In the genomic region with DNA sequence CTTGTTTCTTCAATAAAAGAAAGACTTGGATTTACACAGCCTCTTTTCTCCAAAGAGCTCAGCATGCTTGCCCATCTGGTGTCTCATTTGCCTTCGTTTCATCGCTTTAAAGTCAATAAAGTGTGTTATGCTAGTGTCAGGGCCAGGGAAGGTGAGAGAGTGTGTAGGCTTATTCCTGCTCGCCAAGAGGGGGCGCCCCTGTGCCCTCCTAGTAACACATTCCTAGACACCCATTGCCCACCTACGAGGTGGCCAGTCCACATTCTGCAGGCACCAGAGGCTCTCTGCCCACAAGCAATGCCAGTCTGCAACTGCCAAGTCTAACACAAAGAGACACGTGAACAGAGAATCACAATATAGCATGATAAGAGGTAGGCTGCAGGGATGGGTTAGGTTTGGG, we compare ENCODE assay signal across 12 cellular contexts. TPM values are rescaled to one million over a fixed set of nuclear protein-coding genes. Genes with fewer than 3 reads are reported as not detected.
A peak's percentile ranks its signal among the peaks of the same experiment; 100 is the strongest.
DNase-seq lines count a peak whose midpoint lies in the region; ATAC-seq and TF ChIP-seq lines count a peak whose summit lies in the region.
"Had no signal": no experiment of that assay in that cellular context is flagged by ENCODE, and none has a peak within 500 bp of the region (broad histone marks: within the 10 kb centered on the region; RNA-seq: fewer than 3 reads in every experiment).

No MANE protein-coding gene starts in this region.

- H3K4me3 ChIP-seq in epithelial cell of esophagus (ENCODE audit: low read length) (no peak overlapping the region), Peyer's patch (no peak overlapping the region)

- TF ChIP-seq CTCF in epithelial cell of esophagus (IDR thresholded peaks at IDR 0.05; ENCODE audit: insufficient read depth, low read depth, low read length, missing control alignments) (peak; percentile 42), Peyer's patch (IDR thresholded peaks at IDR 0.05) (no peak), natural killer cell (IDR thresholded peaks at IDR 0.05) (no peak)

- H3K36me3 Mint-ChIP-seq in natural killer cell: no peaks in the 10 kb centered on the region

- no peak overlapping the region for H3K4me3 Mint-ChIP-seq in natural killer cell
- H3K4me3 Mint-ChIP-seq: stimulated activated naive CD8-positive, alpha-beta T cell treated with anti-CD3 and anti-CD28 coated beads, Interleukin-15, Interleukin-2, amounts not matched to agents 100 ng/mL and 50 ng/mL, for 24 hours had no signal

- no peak overlapping the region for H3K27ac ChIP-seq in Peyer's patch

- H3K9me3 Mint-ChIP-seq in natural killer cell: no peaks in the 10 kb centered on the region
- H3K9me3 Mint-ChIP-seq: stimulated activated naive CD8-positive, alpha-beta T cell treated with anti-CD3 and anti-CD28 coated beads, Interleukin-15, Interleukin-2, amounts not matched to agents 100 ng/mL and 50 ng/mL, for 24 hours had no signal

- peaks cover 0 to 7% (median 0%) of the 10 kb centered on the region in 4 donors for H3K4me1 ChIP-seq in Peyer's patch

- no peaks in the 10 kb centered on the region for H3K9me3 ChIP-seq in Peyer's patch

- no peaks in the 10 kb centered on the region for H3K36me3 ChIP-seq in Peyer's patch

- no peaks in the 10 kb centered on the region for H3K27me3 ChIP-seq in Peyer's patch

- intact Hi-C loops in natural killer cell (cut with micrococcal nuclease): loop anchor here (2.0 kb wide), 1 partner anchor 1453 kb away; no protein-coding TSS in a partner anchor

- peaks cover 5 to 11% of the 10 kb centered on the region in 2 donors for H3K27me3 Mint-ChIP-seq in natural killer cell (ENCODE audit: low read depth in 2 of 2)

- no peaks in the 10 kb centered on the region for H3K4me1 Mint-ChIP-seq in natural killer cell

- no peak for TF ChIP-seq POLR2A in Peyer's patch (IDR thresholded peaks at IDR 0.05)

- DNase-seq in ACHN (peak; percentile 24), ELF-1 (ENCODE audit: low read depth, low spot score) (peak; percentile 45), NCI-H69 (lab: John Stamatoyannopoulos, UW) (peak; percentile 73), epithelial cell of esophagus (ENCODE audit: low read depth) (no peak), Peyer's patch (no peak), natural killer cell (no peak), A172 (ENCODE audit: low spot score) (no peak), NCI-H187 (lab: John Stamatoyannopoulos, UW) (no peak)
- DNase-seq: activated T-cell treated with anti-CD3 and anti-CD28 coated beads, Interleukin-2, amount 50 U/mL, for 1 hour; DMS79 treated with DMSO at 0.1 percent for 48 hours had no signal

- H3K27ac Mint-ChIP-seq in natural killer cell: no peak overlapping the region
- H3K27ac Mint-ChIP-seq: stimulated activated naive CD8-positive, alpha-beta T cell treated with anti-CD3 and anti-CD28 coated beads, Interleukin-15, Interleukin-2, amounts not matched to agents 100 ng/mL and 50 ng/mL, for 24 hours had no signal

- no peak for ATAC-seq in natural killer cell

- in situ Hi-C loops in ACHN (cut with HindIII; ENCODE audit: low pct_ligation_motif_present, low pct_unique_long_range_greater_than_20kb, low sequenced_read_pairs): loop anchor here (25.0 kb wide), 1 partner anchor 718 kb away; no protein-coding TSS in a partner anchor

RNA-seq across cellular contexts. Expression of a gene that starts 39.4 kb away (rescaled TPM):
- total RNA-seq in Peyer's patch: not detected
- total RNA-seq in natural killer cell: not detected
- total RNA-seq in A172 (2014; rRNA removed; shearing (Covaris generic)): not detected in 2 replicates
- total RNA-seq: T-helper 1 cell treated with Interleukin-12 subunit alpha and Interleukin-12 subunit beta and Interleukin-4 antibody, amounts not matched to agents 30 ng/mL and 1 ng/mL, for 36 hours had no signal

Comparison
In these comparisons a context has a peak if more than half of its experiments do, and no peak if none do; other contexts are left out.
1. DNase-seq: peak in ACHN (single experiment), ELF-1 (single experiment) and NCI-H69 (single experiment); none in epithelial cell of esophagus (single experiment), Peyer's patch (0 of 3), natural killer cell (single experiment), A172 (single experiment) and NCI-H187 (0 of 2).